ENCODE assay signal across 8 cellular contexts in genomic region chr9:136790640-136791465, GRCh38. TPM values are rescaled to one million over a fixed set of nuclear protein-coding genes. Genes with fewer than 3 reads are reported as not detected.
DNase-seq lines count a peak whose midpoint lies in the region; ATAC-seq lines count a peak whose summit lies in the region.

TSS of gene TMEM141 (plus strand) at chr9:136791344. CDS start at chr9:136791371, 27 bp downstream.

- DNase-seq in CMK (ENCODE audit: low read depth) (peak; percentile 98), HT1080 (ENCODE audit: low read depth) (peak; percentile 97), NOMO-1 treated with DMSO at 0.1 percent for 48 hours (lab: John Stamatoyannopoulos, UW; ENCODE audit: unreplicated experiment) (peak; percentile 100), memory B cell (ENCODE audit: low spot score in 2 of 2) (peak; percentile 99)
- DNase-seq in activated CD8-positive, alpha-beta memory T cell treated with anti-CD3 and anti-CD28 coated beads for 4 hours (ENCODE audit: low read depth in 2 of 2) = peak; percentile 98 to 100
- peak; percentile 99 to 100 (median 99) for DNase-seq in effector memory CD8-positive, alpha-beta T cell
- DNase-seq in stimulated activated CD8-positive, alpha-beta memory T cell treated with anti-CD3 and anti-CD28 coated beads, Interleukin-12 subunit alpha, Interleukin-12 subunit beta, amount 100 ng/mL, for 24 hours (ENCODE audit: extremely low read depth) = peak; percentile 100

- ATAC-seq in GM21360 (IDR thresholded peaks at IDR 0.05; ENCODE audit: unreplicated experiment) (peak; percentile 84), memory B cell (ENCODE audit: low read depth) (peak; percentile 80)
- peak; percentile 84 for ATAC-seq in effector memory CD8-positive, alpha-beta T cell (replicated peaks)

- H3K27ac Mint-ChIP-seq in effector memory CD8-positive, alpha-beta T cell = peak within 1 kb of the TSS; percentile 81 to 88
- peak within 1 kb of the TSS; percentile 98 for H3K27ac Mint-ChIP-seq in memory B cell

- no peaks in the 10 kb centered on the region for H3K9me3 Mint-ChIP-seq in effector memory CD8-positive, alpha-beta T cell
- no peaks in the 10 kb centered on the region for H3K9me3 Mint-ChIP-seq in memory B cell

- H3K4me3 Mint-ChIP-seq in effector memory CD8-positive, alpha-beta T cell = peak within 1 kb of the TSS; percentile 81 to 83
- peak within 1 kb of the TSS; percentile 91 for H3K4me3 Mint-ChIP-seq in memory B cell

- H3K4me1 Mint-ChIP-seq in effector memory CD8-positive, alpha-beta T cell (ENCODE audit: low read depth in 2 of 2) = peaks cover 14 to 20% of the 10 kb centered on the region in 2 donors
- peaks cover 12% of the 10 kb centered on the region for H3K4me1 Mint-ChIP-seq in memory B cell

- H3K36me3 Mint-ChIP-seq in effector memory CD8-positive, alpha-beta T cell (ENCODE audit: insufficient read depth) = peaks cover 14% of the 10 kb centered on the region
- H3K36me3 Mint-ChIP-seq in memory B cell = no peaks in the 10 kb centered on the region

- H3K27me3 Mint-ChIP-seq in effector memory CD8-positive, alpha-beta T cell = peaks cover 0 to 11% of the 10 kb centered on the region in 2 donors
- H3K27me3 Mint-ChIP-seq in memory B cell = no peaks in the 10 kb centered on the region

RNA-seq across cellular contexts. Expression of gene TMEM141, which starts in this region (rescaled TPM):
- 52.5 and 71.5 TPM in 2 replicates for total RNA-seq in HT1080 (2014; rRNA removed; shearing (Covaris generic))
- polyA plus RNA-seq in HT1080 (2015; cell fraction: cytosol; rRNA removed) = 57.1 and 79.1 TPM in 2 replicates
- polyA plus RNA-seq in HT1080 (2015; cell fraction: nucleus; rRNA removed) = 28.5 and 45.1 TPM in 2 replicates

Comparison
In these comparisons a context has a peak if more than half of its experiments do, and no peak if none do; other contexts are left out.
1. Peak in every context shown above with its lines: DNase-seq and ATAC-seq.